Comparison of ENCODE assay signal across 19 cellular contexts in the genomic region with DNA sequence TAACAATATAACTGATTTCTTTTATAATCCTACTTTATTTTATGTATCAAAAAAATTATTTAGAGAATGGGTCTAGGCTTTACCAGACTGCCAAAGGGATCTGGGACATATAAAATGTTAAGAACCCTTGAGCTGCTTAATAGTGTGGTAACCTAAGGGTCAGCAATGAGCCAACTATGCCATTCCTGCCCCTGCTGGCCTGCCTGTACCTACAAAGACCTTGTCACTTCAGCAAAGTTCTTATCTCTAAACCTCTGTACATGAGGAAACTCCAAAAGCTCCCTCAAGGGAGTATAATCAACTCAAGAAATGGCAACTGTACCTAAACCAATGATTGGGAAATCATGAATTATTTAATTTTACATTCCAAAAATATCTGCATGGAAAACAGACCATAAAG.
DNase-seq lines count a peak whose midpoint lies in the region; ATAC-seq and TF ChIP-seq lines count a peak whose summit lies in the region.
"Had no signal": no experiment of that assay in that cellular context is flagged by ENCODE, and none has a peak within 500 bp of the region (broad histone marks: within the 10 kb centered on the region; RNA-seq: fewer than 3 reads in every experiment).

No MANE protein-coding gene starts in this region.

- H3K4me1 ChIP-seq in left lung (no peaks in the 10 kb centered on the region), upper lobe of right lung (no peaks in the 10 kb centered on the region)
- H3K4me1 ChIP-seq: A549; BLaER1 treated with 17β-estradiol and CSF1 and Interleukin-3, amounts not matched to agents 10 nM and 100 nM; Caco-2 had no signal

- peak overlapping the region; percentile 50 for H3K4me3 ChIP-seq in SK-N-MC
- H3K4me3 ChIP-seq in left lung, result no peak overlapping the region
- no peak overlapping the region for H3K4me3 ChIP-seq in upper lobe of right lung
- H3K4me3 ChIP-seq: A549; BLaER1 treated with 17β-estradiol and CSF1 and Interleukin-3, amounts not matched to agents 10 nM and 100 nM had no signal

- H3K9ac ChIP-seq in SK-N-MC (ENCODE audit: insufficient read length), result no peak overlapping the region
- H3K9ac ChIP-seq: BLaER1 treated with 17β-estradiol and CSF1 and Interleukin-3, amounts not matched to agents 10 nM and 100 nM had no signal

- no peaks in the 10 kb centered on the region for H3K27me3 ChIP-seq in left lung
- no peaks in the 10 kb centered on the region for H3K27me3 ChIP-seq in upper lobe of right lung
- H3K27me3 ChIP-seq: BLaER1 treated with 17β-estradiol and CSF1 and Interleukin-3, amounts not matched to agents 10 nM and 100 nM had no signal

- H3K36me3 ChIP-seq in SK-N-MC (ENCODE audit: insufficient read depth, low read length) (peaks cover 5% of the 10 kb centered on the region; the same call in 1 of the 2 replicates), left lung (no peaks in the 10 kb centered on the region), upper lobe of right lung (no peaks in the 10 kb centered on the region)
- H3K36me3 ChIP-seq: BLaER1 treated with 17β-estradiol and CSF1 and Interleukin-3, amounts not matched to agents 10 nM and 100 nM had no signal

- in situ Hi-C loops in G401 (cut with HindIII; ENCODE audit: low sequenced_read_pairs), result no loop called here

- intact Hi-C loops in left lung (cut with DNase I), result no loop called here
- intact Hi-C loops in upper lobe of right lung (cut with DNase I), result no loop called here

- TF ChIP-seq CTCF in left lung (IDR thresholded peaks at IDR 0.05), result no peak
- TF ChIP-seq CTCF in upper lobe of right lung (IDR thresholded peaks at IDR 0.05), result no peak

- peak; percentile 82 for ATAC-seq in left lung
- peak; percentile 62 for ATAC-seq in upper lobe of right lung
- ATAC-seq: A549; CD8-positive, alpha-beta T cell had no signal

- H3K9me3 ChIP-seq in SK-N-MC (ENCODE audit: low read depth, low read length) (no peaks in the 10 kb centered on the region), left lung (no peaks in the 10 kb centered on the region), upper lobe of right lung (no peaks in the 10 kb centered on the region)
- H3K9me3 ChIP-seq: A549; BLaER1 treated with 17β-estradiol and CSF1 and Interleukin-3, amounts not matched to agents 10 nM and 100 nM; Caco-2 had no signal

- peak overlapping the region; percentile 93 for H3K27ac ChIP-seq in SK-N-MC
- no peak overlapping the region for H3K27ac ChIP-seq in left lung
- H3K27ac ChIP-seq in upper lobe of right lung, result no peak overlapping the region
- H3K27ac ChIP-seq: 22Rv1; A549; BLaER1 treated with 17β-estradiol and CSF1 and Interleukin-3, amounts not matched to agents 10 nM and 100 nM; C4-2B had no signal

- DNase-seq in SK-N-MC (ENCODE audit: low read depth, low spot score) (no peak), left lung (no peak), upper lobe of right lung (no peak), DMS153 (lab: John Stamatoyannopoulos, UW) (no peak), G401 (ENCODE audit: low spot score) (no peak)
- DNase-seq: AML-193; Caco-2; Calu3; CD4-positive, alpha-beta T cell; CD8-positive, alpha-beta T cell; DMS53; DMS79; DND-41; EL; GF-D8 had no signal
